In the genomic region with DNA sequence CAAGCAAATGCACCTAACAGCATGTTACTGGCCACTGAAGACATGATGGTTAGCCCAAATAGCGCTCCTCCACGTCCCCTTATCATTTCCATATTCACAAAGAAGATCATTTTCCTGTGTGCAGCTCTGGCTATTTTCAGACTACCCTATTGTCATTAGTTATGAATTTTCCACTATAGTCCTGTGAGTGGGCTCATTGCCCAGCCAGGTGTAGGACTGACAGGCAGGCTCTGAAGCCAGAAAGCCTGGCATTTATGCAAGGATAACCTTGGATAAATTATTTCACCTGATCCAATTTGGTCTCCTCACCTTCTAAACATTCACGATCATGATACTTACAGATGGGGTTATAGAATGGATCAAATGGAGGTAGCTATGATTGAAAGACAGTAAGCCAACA, we compare ENCODE assay signal across 25 cellular contexts.
"Had no signal": no experiment of that assay in that cellular context is flagged by ENCODE, and none has a peak within 500 bp of the region (broad histone marks: within the 10 kb centered on the region; RNA-seq: fewer than 3 reads in every experiment).

No MANE protein-coding gene starts in this region.

- H3K27ac ChIP-seq: brain microvascular endothelial cell, colonic mucosa, epithelial cell of prostate, esophagus squamous epithelium had no signal

- H3K4me1 Mint-ChIP-seq: activated CD4-positive, alpha-beta memory T cell treated with anti-CD3 and anti-CD28 coated beads, Interleukin-2, amount 10 ng/mL, durations not matched to agents 7 days and 5 days; activated CD4-positive, alpha-beta T cell treated with anti-CD3 and anti-CD28 coated beads for 36 hours; activated CD4-positive, alpha-beta T cell treated with anti-CD3 and anti-CD28 coated beads, Interleukin-2, amount 10 ng/mL, durations not matched to agents 24 days and 14 days; activated naive CD4-positive, alpha-beta T cell treated with anti-CD3 and anti-CD28 coated beads, Interleukin-2, amount 10 ng/mL, durations not matched to agents 7 days and 5 days; activated naive CD8-positive, alpha-beta T cell treated with anti-CD3 and anti-CD28 coated beads, Interleukin-2, amount 10 ng/mL, durations not matched to agents 7 days and 5 days had no signal

- H3K9me3 ChIP-seq: colonic mucosa, esophagus squamous epithelium had no signal

- DNase-seq: activated CD4-positive, alpha-beta memory T cell treated with anti-CD3 and anti-CD28 coated beads, Interleukin-2, amount 10 ng/mL, durations not matched to agents 7 days and 5 days; activated CD4-positive, alpha-beta T cell treated with anti-CD3 and anti-CD28 coated beads, Interleukin-2, amount 10 ng/mL, durations not matched to agents 24 days and 14 days; activated CD4-positive, alpha-beta T cell treated with anti-CD3 and anti-CD28 coated beads, Interleukin-2, amount 50 U/mL, for 4 hours; activated CD4-positive, CD25-positive, alpha-beta regulatory T cell; activated CD4-positive, CD25-positive, alpha-beta regulatory T cell treated with anti-CD3 and anti-CD28 coated beads, Interleukin-2, amount 50 U/mL, for 72 hours; activated CD8-positive, alpha-beta memory T cell treated with anti-CD3 and anti-CD28 coated beads, Interleukin-2, amount 50 U/mL, for 48 hours; activated gamma-delta T cell; activated naive CD4-positive, alpha-beta T cell; activated naive CD4-positive, alpha-beta T cell treated with anti-CD3 and anti-CD28 coated beads, Interleukin-2, amount 10 ng/mL, durations not matched to agents 7 days and 5 days; activated naive CD8-positive, alpha-beta T cell treated with anti-CD3 and anti-CD28 coated beads, Interleukin-2, amount 10 ng/mL, durations not matched to agents 7 days and 5 days; activated T-cell treated with anti-CD3 and anti-CD28 coated beads for 4 hours; activated T-cell treated with anti-CD3 and anti-CD28 coated beads, Interleukin-2, amount 50 U/mL, for 24 hours; activated T-cell treated with anti-CD3 and anti-CD28 coated beads, Interleukin-2, amount 50 U/mL, for 72 hours; anterior cingulate cortex; brain microvascular endothelial cell; colonic mucosa; effector memory CD4-positive, alpha-beta T cell; esophagus squamous epithelium; T-helper 2 cell had no signal

- H3K27me3 Mint-ChIP-seq: activated CD4-positive, alpha-beta memory T cell treated with anti-CD3 and anti-CD28 coated beads, Interleukin-2, amount 10 ng/mL, durations not matched to agents 7 days and 5 days; activated CD4-positive, alpha-beta T cell treated with anti-CD3 and anti-CD28 coated beads, Interleukin-2, amount 10 ng/mL, durations not matched to agents 24 days and 14 days; activated naive CD4-positive, alpha-beta T cell treated with anti-CD3 and anti-CD28 coated beads, Interleukin-2, amount 10 ng/mL, durations not matched to agents 7 days and 5 days; activated T-cell treated with anti-CD3 and anti-CD28 coated beads, Interleukin-2, amount 50 U/mL, for 24 hours had no signal

- ATAC-seq: activated T-cell treated with anti-CD3 and anti-CD28 coated beads, Interleukin-2, amount 50 U/mL, for 72 hours had no signal

- H3K27ac Mint-ChIP-seq: activated CD4-positive, alpha-beta memory T cell treated with anti-CD3 and anti-CD28 coated beads, Interleukin-2, amount 10 ng/mL, durations not matched to agents 7 days and 5 days; activated CD4-positive, alpha-beta T cell treated with anti-CD3 and anti-CD28 coated beads for 36 hours; activated CD4-positive, alpha-beta T cell treated with anti-CD3 and anti-CD28 coated beads, Interleukin-2, amount 10 ng/mL, durations not matched to agents 24 days and 14 days; activated naive CD4-positive, alpha-beta T cell treated with anti-CD3 and anti-CD28 coated beads, Interleukin-2, amount 10 ng/mL, durations not matched to agents 7 days and 5 days; activated naive CD4-positive, alpha-beta T cell treated with anti-CD3 and anti-CD28 coated beads, Interleukin-2, amount 50 U/mL, for 72 hours; activated naive CD8-positive, alpha-beta T cell treated with anti-CD3 and anti-CD28 coated beads, Interleukin-2, amount 10 ng/mL, durations not matched to agents 7 days and 5 days; activated T-cell treated with anti-CD3 and anti-CD28 coated beads, Interleukin-2, amount 50 U/mL, for 24 hours; activated T-cell treated with anti-CD3 and anti-CD28 coated beads, Interleukin-2, amount 50 U/mL, for 72 hours had no signal

- H3K4me3 Mint-ChIP-seq: activated CD4-positive, alpha-beta memory T cell treated with anti-CD3 and anti-CD28 coated beads, Interleukin-2, amount 10 ng/mL, durations not matched to agents 7 days and 5 days; activated CD4-positive, alpha-beta T cell treated with anti-CD3 and anti-CD28 coated beads for 36 hours; activated CD4-positive, alpha-beta T cell treated with anti-CD3 and anti-CD28 coated beads, Interleukin-2, amount 10 ng/mL, durations not matched to agents 24 days and 14 days; activated naive CD4-positive, alpha-beta T cell treated with anti-CD3 and anti-CD28 coated beads, Interleukin-2, amount 10 ng/mL, durations not matched to agents 7 days and 5 days; activated naive CD8-positive, alpha-beta T cell treated with anti-CD3 and anti-CD28 coated beads, Interleukin-2, amount 10 ng/mL, durations not matched to agents 7 days and 5 days; activated T-cell treated with anti-CD3 and anti-CD28 coated beads, Interleukin-2, amount 50 U/mL, for 24 hours; activated T-cell treated with anti-CD3 and anti-CD28 coated beads, Interleukin-2, amount 50 U/mL, for 72 hours had no signal

- FAIRE-seq: astrocyte, bronchial epithelial cell, endothelial cell of umbilical vein had no signal

- H3K9me3 Mint-ChIP-seq: activated CD4-positive, alpha-beta T cell treated with anti-CD3 and anti-CD28 coated beads, Interleukin-2, amount 10 ng/mL, durations not matched to agents 24 days and 14 days; activated naive CD8-positive, alpha-beta T cell treated with anti-CD3 and anti-CD28 coated beads, Interleukin-2, amount 10 ng/mL, durations not matched to agents 7 days and 5 days; activated T-cell treated with anti-CD3 and anti-CD28 coated beads, Interleukin-2, amount 50 U/mL, for 24 hours; activated T-cell treated with anti-CD3 and anti-CD28 coated beads, Interleukin-2, amount 50 U/mL, for 72 hours had no signal

- H3K27me3 ChIP-seq: brain microvascular endothelial cell, colonic mucosa, esophagus squamous epithelium had no signal

- H3K4me1 ChIP-seq: colonic mucosa had no signal

- H3K36me3 ChIP-seq: brain microvascular endothelial cell, colonic mucosa, esophagus squamous epithelium had no signal

- H3K36me3 Mint-ChIP-seq: activated naive CD4-positive, alpha-beta T cell treated with anti-CD3 and anti-CD28 coated beads, Interleukin-2, amount 10 ng/mL, durations not matched to agents 7 days and 5 days; activated naive CD8-positive, alpha-beta T cell treated with anti-CD3 and anti-CD28 coated beads, Interleukin-2, amount 10 ng/mL, durations not matched to agents 7 days and 5 days had no signal

- H3K4me3 ChIP-seq: colonic mucosa, esophagus squamous epithelium had no signal
